ENCODE assay signal across 24 cellular contexts in the genomic region with DNA sequence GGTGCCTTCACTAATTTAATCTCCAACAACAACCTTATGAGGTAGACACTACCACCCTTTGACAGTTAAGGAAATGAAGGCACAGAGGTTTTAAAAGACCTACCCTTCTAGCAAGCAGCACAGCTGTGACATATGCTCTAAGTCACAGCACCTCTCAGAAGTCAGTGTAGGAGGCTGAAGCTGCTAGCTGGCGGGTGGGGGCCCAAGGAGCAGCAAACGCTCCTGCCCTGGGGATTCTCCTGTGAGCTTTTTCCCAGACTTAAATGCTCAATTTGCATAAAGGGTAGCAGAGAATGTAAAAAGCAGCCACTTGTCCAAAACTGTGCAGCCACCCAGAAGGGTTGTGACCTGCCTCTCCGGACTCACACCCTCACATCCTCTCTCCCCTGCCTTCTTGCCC. TPM values are rescaled to one million over a fixed set of nuclear protein-coding genes. Genes with fewer than 3 reads are reported as not detected.
A peak's percentile ranks its signal among the peaks of the same experiment; 100 is the strongest.
DNase-seq lines count a peak whose midpoint lies in the region; ATAC-seq and TF ChIP-seq lines count a peak whose summit lies in the region.
"Had no signal": no experiment of that assay in that cellular context is flagged by ENCODE, and none has a peak within 500 bp of the region (broad histone marks: within the 10 kb centered on the region; RNA-seq: fewer than 3 reads in every experiment).

No MANE protein-coding gene starts in this region.

- peak; percentile 52 for DNase-seq in activated CD8-positive, alpha-beta memory T cell treated with anti-CD3 and anti-CD28 coated beads for 24 hours
- DNase-seq in activated CD8-positive, alpha-beta memory T cell treated with anti-CD3 and anti-CD28 coated beads, Interleukin-2, amount 50 U/mL, for 4 hours: no peak
- peak; percentile 40 for DNase-seq in endodermal cell
- no peak for DNase-seq in activated naive CD4-positive, alpha-beta T cell (lab: John Stamatoyannopoulos, UW)
- DNase-seq: activated CD4-positive, alpha-beta T cell treated with anti-CD3 and anti-CD28 coated beads, Interleukin-2, amount 50 U/mL, for 1 hour; CD8-positive, alpha-beta memory T cell; DMS153; left colon; NCI-H446; NCI-H774; pancreas; retina; SJCRH30; stimulated activated naive CD4-positive, alpha-beta T cell; T1000 had no signal

- no peaks in the 10 kb centered on the region for H3K9me2 ChIP-seq in Loucy (replicated peaks; ENCODE audit: low read depth, low read length)

- H3K9ac ChIP-seq in Loucy (ENCODE audit: low read depth, low read length, poor library complexity, severe bottlenecking) (peak overlapping the region; percentile 32), endodermal cell (ENCODE audit: extremely low read depth, low read length, poor library complexity, severe bottlenecking) (no peak overlapping the region)

- no peak overlapping the region for H3K27ac Mint-ChIP-seq in endodermal cell
- H3K27ac Mint-ChIP-seq: activated naive CD4-positive, alpha-beta T cell treated with anti-CD3 and anti-CD28 coated beads, Interleukin-2, amount 50 U/mL, for 24 hours had no signal

- no peaks in the 10 kb centered on the region for H3K79me2 ChIP-seq in Loucy (ENCODE audit: insufficient read depth, low read length)

- TF ChIP-seq CTCF in Loucy (conservative IDR thresholded peaks at IDR 0.05; ENCODE audit: low read length) (no peak), endodermal cell (conservative IDR thresholded peaks at IDR 0.05) (no peak)

- H3K27me3 ChIP-seq in Loucy (ENCODE audit: insufficient read depth, low read length, poor library complexity, severe bottlenecking) (no peaks in the 10 kb centered on the region), endodermal cell (ENCODE audit: control insufficient read depth, insufficient read depth, low read length, poor library complexity, severe bottlenecking) (no peaks in the 10 kb centered on the region), thymus (ENCODE audit: control insufficient read depth, insufficient read depth) (no peaks in the 10 kb centered on the region)
- H3K27me3 ChIP-seq: pancreas had no signal

- WGBS in endodermal cell (ENCODE audit: insufficient coverage in 1 of 2, insufficient read length in 1 of 2), 2 experiments: 82% methylated on average over 3 of the region's 3 CpGs; no CpG with 5 or more reads in 1 of the 2 experiments
- 31% methylated on average over 3 of the region's 3 CpGs for WGBS in thymus

- H3K36me3 Mint-ChIP-seq in endodermal cell (ENCODE audit: low read depth): no peaks in the 10 kb centered on the region
- H3K36me3 Mint-ChIP-seq: CD8-positive, alpha-beta memory T cell had no signal

- peaks cover 18% of the 10 kb centered on the region for H3K4me1 Mint-ChIP-seq in endodermal cell

- H3K9me3 ChIP-seq in Loucy (ENCODE audit: insufficient read depth, low read depth, low read length) (no peaks in the 10 kb centered on the region), endodermal cell (ENCODE audit: control insufficient read depth, low read length) (no peaks in the 10 kb centered on the region), thymus (ENCODE audit: control insufficient read depth) (no peaks in the 10 kb centered on the region)
- H3K9me3 ChIP-seq: pancreas, SJCRH30 had no signal

- H3K4me2 ChIP-seq in Loucy (ENCODE audit: low read depth, low read length, poor library complexity, severe bottlenecking): peak overlapping the region; percentile 0

- H3K27ac ChIP-seq in endodermal cell (ENCODE audit: low read depth, low read length) (no peak overlapping the region), thymus (ENCODE audit: low read depth) (peak overlapping the region; percentile 85)
- H3K27ac ChIP-seq: pancreas, SJCRH30, skin epidermis, VCaP had no signal

- ATAC-seq in esophagus mucosa (no peak), GM18907 (IDR thresholded peaks at IDR 0.05; ENCODE audit: unreplicated experiment) (no peak)
- ATAC-seq: left colon, pancreas had no signal

- no peaks in the 10 kb centered on the region for H3K36me3 ChIP-seq in Loucy (ENCODE audit: insufficient read depth, low read length)
- no peaks in the 10 kb centered on the region for H3K36me3 ChIP-seq in endodermal cell (ENCODE audit: control insufficient read depth, insufficient read depth, low read length)
- H3K36me3 ChIP-seq in thymus (ENCODE audit: control insufficient read depth, insufficient read depth): peaks cover 6% of the 10 kb centered on the region
- H3K36me3 ChIP-seq: pancreas, SJCRH30 had no signal

- H4K20me1 ChIP-seq in Loucy (ENCODE audit: insufficient read depth, low read length, poor library complexity, severe bottlenecking): no peaks in the 10 kb centered on the region

- H3K4me1 ChIP-seq in Loucy (ENCODE audit: insufficient read depth, low read length, poor library complexity, severe bottlenecking) (peaks cover 45% of the 10 kb centered on the region), endodermal cell (ENCODE audit: control insufficient read depth, insufficient read depth, low read length) (no peaks in the 10 kb centered on the region), thymus (ENCODE audit: control insufficient read depth, insufficient read depth, low read length) (peaks cover 55% of the 10 kb centered on the region)
- H3K4me1 ChIP-seq: SJCRH30 had no signal

- peaks cover 9% of the 10 kb centered on the region for H3F3A ChIP-seq in Loucy (ENCODE audit: low read depth)

- H3K4me3 Mint-ChIP-seq in endodermal cell: no peak overlapping the region
- H3K4me3 Mint-ChIP-seq: activated naive CD4-positive, alpha-beta T cell treated with anti-CD3 and anti-CD28 coated beads, Interleukin-2, amount 50 U/mL, for 24 hours; neural crest cell had no signal

- H3K27me3 Mint-ChIP-seq in endodermal cell (ENCODE audit: insufficient read depth): peaks cover 9% of the 10 kb centered on the region
- H3K27me3 Mint-ChIP-seq: activated naive CD4-positive, alpha-beta T cell treated with anti-CD3 and anti-CD28 coated beads, Interleukin-2, amount 50 U/mL, for 24 hours had no signal

- H3K4me3 ChIP-seq in Loucy (ENCODE audit: low read length, poor library complexity, severe bottlenecking): no peak overlapping the region
- H3K4me3 ChIP-seq in endodermal cell (ENCODE audit: low read length): no peak overlapping the region
- peak overlapping the region; percentile 24 for H3K4me3 ChIP-seq in thymus (ENCODE audit: low read length)
- H3K4me3 ChIP-seq: pancreas, SJCRH30, skin epidermis had no signal

- no peak overlapping the region for H2AFZ ChIP-seq in Loucy (ENCODE audit: low read length)

- H3K9me3 Mint-ChIP-seq in endodermal cell: no peaks in the 10 kb centered on the region
- H3K9me3 Mint-ChIP-seq: CD8-positive, alpha-beta memory T cell; neural crest cell had no signal

RNA-seq across cellular contexts. Expression of a gene that starts 23.4 kb away (rescaled TPM):
- total RNA-seq in endodermal cell (under 1 TPM; 0.57 to 0.93 TPM), esophagus mucosa (not detected)
- 2.4 TPM for polyA plus RNA-seq in endodermal cell (2013, experiment 1 of 2)
- 1.8 TPM for polyA plus RNA-seq in endodermal cell (2013, experiment 2 of 2)
- polyA plus RNA-seq in thymus: 26.6 TPM
- total RNA-seq: G401, SJCRH30 had no signal

RNA-seq across cellular contexts. Expression of a gene that starts 24.7 kb away (rescaled TPM):
- total RNA-seq in endodermal cell (10 to 100 TPM; 27.0 to 53.3 TPM), esophagus mucosa (65.5 TPM)
- 22.6 TPM for polyA plus RNA-seq in endodermal cell (2013, experiment 1 of 2)
- 22.4 TPM for polyA plus RNA-seq in endodermal cell (2013, experiment 2 of 2)
- polyA plus RNA-seq in thymus: 338 TPM
- total RNA-seq: SJCRH30 had no signal

Comparison
In these comparisons a context has a peak if more than half of its experiments do, and no peak if none do; other contexts are left out.
1. DNase-seq: peak in activated CD8-positive, alpha-beta memory T cell treated with anti-CD3 and anti-CD28 coated beads for 24 hours (single experiment) and endodermal cell (single experiment); none in activated CD8-positive, alpha-beta memory T cell treated with anti-CD3 and anti-CD28 coated beads, Interleukin-2, amount 50 U/mL, for 4 hours (single experiment) and activated naive CD4-positive, alpha-beta T cell (0 of 4).